2 cellular contexts compared by ENCODE assay signal in the genomic region with DNA sequence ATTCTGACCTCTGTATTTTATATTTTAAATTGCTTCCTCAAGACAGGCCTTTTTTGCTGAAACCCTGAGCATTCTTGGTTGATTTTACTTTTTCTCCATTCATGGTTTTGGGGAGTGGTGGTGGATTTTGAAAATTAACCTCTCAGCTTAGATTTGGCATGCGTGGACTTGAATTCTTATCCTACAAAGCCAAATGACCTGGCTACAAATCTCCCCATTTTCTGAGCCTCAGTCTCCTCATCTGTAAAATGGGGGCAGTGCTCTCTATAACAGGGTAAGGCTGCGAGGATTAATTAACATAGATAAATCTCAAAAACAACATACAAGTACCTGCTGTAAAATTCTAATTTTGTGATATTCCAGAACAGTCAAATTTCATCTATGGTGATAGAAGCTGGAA.
A peak's percentile ranks its signal among the peaks of the same experiment; 100 is the strongest.
TF ChIP-seq lines count a peak whose summit lies in the region.

No MANE protein-coding gene starts in this region.

TF ChIP-seq in HepG2, 621 proteins besides CTCF, POLR2A, EP300 and RAD21:
- TF ChIP-seq ZNF629 (CRISPR knock-in tag; conservative IDR thresholded peaks at IDR 0.05) (peak; percentile 69; the same call in 1 of the 2 replicates), ELF4 (CRISPR knock-in tag; IDR thresholded peaks at IDR 0.05; ENCODE audit: borderline replicate concordance) (no peak)
TF ChIP-seq in HepG2: peak in this region for 1.

TF ChIP-seq in H1, 55 proteins besides CTCF, POLR2A, EP300 and RAD21:
- peak; percentile 89 for TF ChIP-seq KDM1A (IDR thresholded peaks at IDR 0.05; ENCODE audit: borderline replicate concordance, low read length)
- no peak for TF ChIP-seq GTF2F1 (IDR thresholded peaks at IDR 0.05; ENCODE audit: borderline replicate concordance, low read depth, low read length)
- TF ChIP-seq TEAD4 (IDR thresholded peaks at IDR 0.05; ENCODE audit: low read depth, low read length), result no peak
